1 cellular context compared by ENCODE assay signal in the genomic region with DNA sequence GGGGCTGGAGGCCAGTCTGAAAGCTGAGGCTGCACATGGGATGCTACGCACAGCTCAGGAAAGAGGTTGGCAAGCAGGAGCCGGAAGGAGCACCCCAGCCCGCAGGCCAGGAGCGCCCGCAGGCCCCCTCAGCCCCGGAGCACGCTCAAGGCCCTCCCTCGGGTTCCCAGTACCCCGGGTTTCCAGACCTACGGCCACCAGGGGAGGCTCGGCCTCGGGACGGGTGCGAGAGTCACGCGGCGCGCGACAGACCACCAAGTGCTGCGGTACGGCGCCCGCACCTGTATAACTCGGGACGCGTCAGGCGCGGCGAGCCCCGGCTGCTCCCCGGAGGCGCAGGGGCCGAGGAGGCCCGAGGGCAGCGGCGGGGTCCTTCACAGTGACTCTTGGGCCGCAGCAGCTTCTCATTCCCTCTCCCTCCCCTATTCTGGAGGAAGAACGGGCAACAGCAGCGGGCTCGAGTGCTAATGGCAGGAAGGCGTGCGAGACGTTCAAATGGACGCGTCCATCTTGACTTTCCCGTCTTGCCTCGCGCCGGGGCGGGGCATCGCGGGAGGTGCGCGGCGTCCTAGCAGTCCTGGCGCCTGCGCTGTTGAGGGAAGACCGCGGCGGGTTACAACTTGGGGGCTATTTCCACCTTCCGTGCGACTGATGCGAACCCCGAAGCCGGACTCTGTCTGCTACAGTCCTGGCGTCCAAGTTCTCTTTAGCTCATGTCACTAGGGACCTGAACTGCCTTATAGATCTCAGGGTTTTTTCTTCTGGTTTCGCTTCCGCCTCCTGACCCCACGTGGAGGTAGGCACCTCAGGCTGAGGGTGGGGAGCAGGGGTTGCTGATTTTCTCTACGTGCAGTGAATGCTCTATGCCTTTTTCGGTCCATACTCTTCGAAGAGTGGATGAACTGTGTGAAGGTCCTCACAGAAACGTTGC.
TF ChIP-seq lines count a peak whose summit lies in the region.

A gene with protein sequence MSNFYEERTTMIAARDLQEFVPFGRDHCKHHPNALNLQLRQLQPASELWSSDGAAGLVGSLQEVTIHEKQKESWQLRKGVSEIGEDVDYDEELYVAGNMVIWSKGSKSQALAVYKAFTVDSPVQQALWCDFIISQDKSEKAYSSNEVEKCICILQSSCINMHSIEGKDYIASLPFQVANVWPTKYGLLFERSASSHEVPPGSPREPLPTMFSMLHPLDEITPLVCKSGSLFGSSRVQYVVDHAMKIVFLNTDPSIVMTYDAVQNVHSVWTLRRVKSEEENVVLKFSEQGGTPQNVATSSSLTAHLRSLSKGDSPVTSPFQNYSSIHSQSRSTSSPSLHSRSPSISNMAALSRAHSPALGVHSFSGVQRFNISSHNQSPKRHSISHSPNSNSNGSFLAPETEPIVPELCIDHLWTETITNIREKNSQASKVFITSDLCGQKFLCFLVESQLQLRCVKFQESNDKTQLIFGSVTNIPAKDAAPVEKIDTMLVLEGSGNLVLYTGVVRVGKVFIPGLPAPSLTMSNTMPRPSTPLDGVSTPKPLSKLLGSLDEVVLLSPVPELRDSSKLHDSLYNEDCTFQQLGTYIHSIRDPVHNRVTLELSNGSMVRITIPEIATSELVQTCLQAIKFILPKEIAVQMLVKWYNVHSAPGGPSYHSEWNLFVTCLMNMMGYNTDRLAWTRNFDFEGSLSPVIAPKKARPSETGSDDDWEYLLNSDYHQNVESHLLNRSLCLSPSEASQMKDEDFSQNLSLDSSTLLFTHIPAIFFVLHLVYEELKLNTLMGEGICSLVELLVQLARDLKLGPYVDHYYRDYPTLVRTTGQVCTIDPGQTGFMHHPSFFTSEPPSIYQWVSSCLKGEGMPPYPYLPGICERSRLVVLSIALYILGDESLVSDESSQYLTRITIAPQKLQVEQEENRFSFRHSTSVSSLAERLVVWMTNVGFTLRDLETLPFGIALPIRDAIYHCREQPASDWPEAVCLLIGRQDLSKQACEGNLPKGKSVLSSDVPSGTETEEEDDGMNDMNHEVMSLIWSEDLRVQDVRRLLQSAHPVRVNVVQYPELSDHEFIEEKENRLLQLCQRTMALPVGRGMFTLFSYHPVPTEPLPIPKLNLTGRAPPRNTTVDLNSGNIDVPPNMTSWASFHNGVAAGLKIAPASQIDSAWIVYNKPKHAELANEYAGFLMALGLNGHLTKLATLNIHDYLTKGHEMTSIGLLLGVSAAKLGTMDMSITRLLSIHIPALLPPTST (N-terminal part only) (minus strand): TSS at position 533 of the 931 bp plus-strand sequence. CDS start 3,368 bp downstream, outside the sequence.

TF ChIP-seq in HepG2, 621 proteins besides CTCF, POLR2A, EP300 and RAD21 (continued from another document and continues in another):
- TF ChIP-seq, protein P1, sequence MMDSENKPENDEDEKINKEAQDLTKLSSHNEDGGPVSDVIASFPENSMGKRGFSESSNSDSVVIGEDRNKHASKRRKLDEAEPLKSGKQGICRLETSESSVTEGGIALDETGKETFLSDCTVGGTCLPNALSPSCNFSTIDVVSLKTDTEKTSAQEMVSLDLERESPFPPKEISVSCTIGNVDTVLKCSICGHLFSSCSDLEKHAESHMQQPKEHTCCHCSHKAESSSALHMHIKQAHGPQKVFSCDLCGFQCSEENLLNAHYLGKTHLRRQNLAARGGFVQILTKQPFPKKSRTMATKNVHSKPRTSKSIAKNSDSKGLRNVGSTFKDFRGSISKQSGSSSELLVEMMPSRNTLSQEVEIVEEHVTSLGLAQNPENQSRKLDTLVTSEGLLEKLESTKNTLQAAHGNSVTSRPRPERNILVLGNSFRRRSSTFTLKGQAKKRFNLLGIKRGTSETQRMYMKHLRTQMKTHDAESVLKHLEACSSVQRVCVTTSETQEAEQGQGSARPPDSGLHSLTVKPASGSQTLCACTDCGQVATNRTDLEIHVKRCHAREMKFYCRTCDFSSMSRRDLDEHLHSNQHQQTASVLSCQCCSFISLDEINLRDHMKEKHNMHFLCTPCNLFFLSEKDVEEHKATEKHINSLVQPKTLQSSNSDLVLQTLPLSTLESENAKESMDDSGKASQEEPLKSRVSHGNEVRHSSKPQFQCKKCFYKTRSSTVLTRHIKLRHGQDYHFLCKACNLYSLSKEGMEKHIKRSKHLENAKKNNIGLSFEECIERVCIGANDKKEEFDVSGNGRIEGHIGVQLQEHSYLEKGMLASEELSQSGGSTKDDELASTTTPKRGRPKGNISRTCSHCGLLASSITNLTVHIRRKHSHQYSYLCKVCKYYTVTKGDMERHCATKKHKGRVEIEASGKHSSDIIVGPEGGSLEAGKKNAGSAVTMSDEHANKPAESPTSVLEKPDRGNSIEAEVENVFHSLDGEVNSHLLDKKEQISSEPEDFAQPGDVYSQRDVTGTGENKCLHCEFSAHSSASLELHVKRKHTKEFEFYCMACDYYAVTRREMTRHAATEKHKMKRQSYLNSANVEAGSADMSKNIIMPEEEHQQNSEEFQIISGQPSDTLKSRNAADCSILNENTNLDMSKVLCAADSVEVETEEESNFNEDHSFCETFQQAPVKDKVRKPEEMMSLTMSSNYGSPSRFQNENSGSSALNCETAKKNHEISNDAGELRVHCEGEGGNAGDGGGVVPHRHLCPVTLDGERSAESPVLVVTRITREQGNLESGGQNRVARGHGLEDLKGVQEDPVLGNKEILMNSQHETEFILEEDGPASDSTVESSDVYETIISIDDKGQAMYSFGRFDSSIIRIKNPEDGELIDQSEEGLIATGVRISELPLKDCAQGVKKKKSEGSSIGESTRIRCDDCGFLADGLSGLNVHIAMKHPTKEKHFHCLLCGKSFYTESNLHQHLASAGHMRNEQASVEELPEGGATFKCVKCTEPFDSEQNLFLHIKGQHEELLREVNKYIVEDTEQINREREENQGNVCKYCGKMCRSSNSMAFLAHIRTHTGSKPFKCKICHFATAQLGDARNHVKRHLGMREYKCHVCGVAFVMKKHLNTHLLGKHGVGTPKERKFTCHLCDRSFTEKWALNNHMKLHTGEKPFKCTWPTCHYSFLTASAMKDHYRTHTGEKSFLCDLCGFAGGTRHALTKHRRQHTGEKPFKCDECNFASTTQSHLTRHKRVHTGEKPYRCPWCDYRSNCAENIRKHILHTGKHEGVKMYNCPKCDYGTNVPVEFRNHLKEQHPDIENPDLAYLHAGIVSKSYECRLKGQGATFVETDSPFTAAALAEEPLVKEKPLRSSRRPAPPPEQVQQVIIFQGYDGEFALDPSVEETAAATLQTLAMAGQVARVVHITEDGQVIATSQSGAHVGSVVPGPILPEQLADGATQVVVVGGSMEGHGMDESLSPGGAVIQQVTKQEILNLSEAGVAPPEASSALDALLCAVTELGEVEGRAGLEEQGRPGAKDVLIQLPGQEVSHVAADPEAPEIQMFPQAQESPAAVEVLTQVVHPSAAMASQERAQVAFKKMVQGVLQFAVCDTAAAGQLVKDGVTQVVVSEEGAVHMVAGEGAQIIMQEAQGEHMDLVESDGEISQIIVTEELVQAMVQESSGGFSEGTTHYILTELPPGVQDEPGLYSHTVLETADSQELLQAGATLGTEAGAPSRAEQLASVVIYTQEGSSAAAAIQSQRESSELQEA (CRISPR knock-in tag; IDR thresholded peaks at IDR 0.05; ENCODE audit: not compliant biosample characterization), result no peak
- TF ChIP-seq, protein P2, sequence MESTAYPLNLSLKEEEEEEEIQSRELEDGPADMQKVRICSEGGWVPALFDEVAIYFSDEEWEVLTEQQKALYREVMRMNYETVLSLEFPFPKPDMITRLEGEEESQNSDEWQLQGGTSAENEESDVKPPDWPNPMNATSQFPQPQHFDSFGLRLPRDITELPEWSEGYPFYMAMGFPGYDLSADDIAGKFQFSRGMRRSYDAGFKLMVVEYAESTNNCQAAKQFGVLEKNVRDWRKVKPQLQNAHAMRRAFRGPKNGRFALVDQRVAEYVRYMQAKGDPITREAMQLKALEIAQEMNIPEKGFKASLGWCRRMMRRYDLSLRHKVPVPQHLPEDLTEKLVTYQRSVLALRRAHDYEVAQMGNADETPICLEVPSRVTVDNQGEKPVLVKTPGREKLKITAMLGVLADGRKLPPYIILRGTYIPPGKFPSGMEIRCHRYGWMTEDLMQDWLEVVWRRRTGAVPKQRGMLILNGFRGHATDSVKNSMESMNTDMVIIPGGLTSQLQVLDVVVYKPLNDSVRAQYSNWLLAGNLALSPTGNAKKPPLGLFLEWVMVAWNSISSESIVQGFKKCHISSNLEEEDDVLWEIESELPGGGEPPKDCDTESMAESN (CRISPR knock-in tag; conservative IDR thresholded peaks at IDR 0.05), result peak; percentile 89; the same call in 1 of the 2 replicates
- TF ChIP-seq, protein P3, sequence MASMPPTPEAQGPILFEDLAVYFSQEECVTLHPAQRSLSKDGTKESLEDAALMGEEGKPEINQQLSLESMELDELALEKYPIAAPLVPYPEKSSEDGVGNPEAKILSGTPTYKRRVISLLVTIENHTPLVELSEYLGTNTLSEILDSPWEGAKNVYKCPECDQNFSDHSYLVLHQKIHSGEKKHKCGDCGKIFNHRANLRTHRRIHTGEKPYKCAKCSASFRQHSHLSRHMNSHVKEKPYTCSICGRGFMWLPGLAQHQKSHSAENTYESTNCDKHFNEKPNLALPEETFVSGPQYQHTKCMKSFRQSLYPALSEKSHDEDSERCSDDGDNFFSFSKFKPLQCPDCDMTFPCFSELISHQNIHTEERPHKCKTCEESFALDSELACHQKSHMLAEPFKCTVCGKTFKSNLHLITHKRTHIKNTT (CRISPR knock-in tag; IDR thresholded peaks at IDR 0.05), result no peak
- TF ChIP-seq ARHGAP35 (CRISPR knock-in tag; IDR thresholded peaks at IDR 0.05; ENCODE audit: borderline replicate concordance) (peak; percentile 77), MIER2 (CRISPR knock-in tag; IDR thresholded peaks at IDR 0.05) (no peak), ZNF703 (CRISPR knock-in tag; IDR thresholded peaks at IDR 0.05; ENCODE audit: borderline replicate concordance) (0 out of 2 replicates have a peak, but pooled peaks have one; percentile 13), NCOA2 (CRISPR knock-in tag; IDR thresholded peaks at IDR 0.05) (no peak; the same call in 1 of the 2 replicates), RCOR2 (CRISPR knock-in tag; IDR thresholded peaks at IDR 0.05) (peak; percentile 23; the same call in 1 of the 2 replicates), ZNF546 (CRISPR knock-in tag; conservative IDR thresholded peaks at IDR 0.05) (0 out of 2 replicates have a peak, but pooled peaks have one; percentile 24), KLF15 (CRISPR knock-in tag; IDR thresholded peaks at IDR 0.05; ENCODE audit: borderline replicate concordance) (0 out of 2 replicates have a peak, but pooled peaks have one; percentile 46), CAMTA2 (CRISPR knock-in tag; IDR thresholded peaks at IDR 0.05; ENCODE audit: borderline replicate concordance) (peak; percentile 94; the same call in 1 of the 2 replicates)
- TF ChIP-seq, protein P4, sequence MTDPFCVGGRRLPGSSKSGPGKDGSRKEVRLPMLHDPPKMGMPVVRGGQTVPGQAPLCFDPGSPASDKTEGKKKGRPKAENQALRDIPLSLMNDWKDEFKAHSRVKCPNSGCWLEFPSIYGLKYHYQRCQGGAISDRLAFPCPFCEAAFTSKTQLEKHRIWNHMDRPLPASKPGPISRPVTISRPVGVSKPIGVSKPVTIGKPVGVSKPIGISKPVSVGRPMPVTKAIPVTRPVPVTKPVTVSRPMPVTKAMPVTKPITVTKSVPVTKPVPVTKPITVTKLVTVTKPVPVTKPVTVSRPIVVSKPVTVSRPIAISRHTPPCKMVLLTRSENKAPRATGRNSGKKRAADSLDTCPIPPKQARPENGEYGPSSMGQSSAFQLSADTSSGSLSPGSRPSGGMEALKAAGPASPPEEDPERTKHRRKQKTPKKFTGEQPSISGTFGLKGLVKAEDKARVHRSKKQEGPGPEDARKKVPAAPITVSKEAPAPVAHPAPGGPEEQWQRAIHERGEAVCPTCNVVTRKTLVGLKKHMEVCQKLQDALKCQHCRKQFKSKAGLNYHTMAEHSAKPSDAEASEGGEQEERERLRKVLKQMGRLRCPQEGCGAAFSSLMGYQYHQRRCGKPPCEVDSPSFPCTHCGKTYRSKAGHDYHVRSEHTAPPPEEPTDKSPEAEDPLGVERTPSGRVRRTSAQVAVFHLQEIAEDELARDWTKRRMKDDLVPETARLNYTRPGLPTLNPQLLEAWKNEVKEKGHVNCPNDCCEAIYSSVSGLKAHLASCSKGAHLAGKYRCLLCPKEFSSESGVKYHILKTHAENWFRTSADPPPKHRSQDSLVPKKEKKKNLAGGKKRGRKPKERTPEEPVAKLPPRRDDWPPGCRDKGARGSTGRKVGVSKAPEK (CRISPR knock-in tag; IDR thresholded peaks at IDR 0.05; ENCODE audit: borderline replicate concordance), result peak; percentile 90; the same call in 1 of the 2 replicates
- TF ChIP-seq, protein P5, sequence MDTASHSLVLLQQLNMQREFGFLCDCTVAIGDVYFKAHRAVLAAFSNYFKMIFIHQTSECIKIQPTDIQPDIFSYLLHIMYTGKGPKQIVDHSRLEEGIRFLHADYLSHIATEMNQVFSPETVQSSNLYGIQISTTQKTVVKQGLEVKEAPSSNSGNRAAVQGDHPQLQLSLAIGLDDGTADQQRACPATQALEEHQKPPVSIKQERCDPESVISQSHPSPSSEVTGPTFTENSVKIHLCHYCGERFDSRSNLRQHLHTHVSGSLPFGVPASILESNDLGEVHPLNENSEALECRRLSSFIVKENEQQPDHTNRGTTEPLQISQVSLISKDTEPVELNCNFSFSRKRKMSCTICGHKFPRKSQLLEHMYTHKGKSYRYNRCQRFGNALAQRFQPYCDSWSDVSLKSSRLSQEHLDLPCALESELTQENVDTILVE (CRISPR knock-in tag; IDR thresholded peaks at IDR 0.05), result peak; percentile 83
- TF ChIP-seq, protein P6, sequence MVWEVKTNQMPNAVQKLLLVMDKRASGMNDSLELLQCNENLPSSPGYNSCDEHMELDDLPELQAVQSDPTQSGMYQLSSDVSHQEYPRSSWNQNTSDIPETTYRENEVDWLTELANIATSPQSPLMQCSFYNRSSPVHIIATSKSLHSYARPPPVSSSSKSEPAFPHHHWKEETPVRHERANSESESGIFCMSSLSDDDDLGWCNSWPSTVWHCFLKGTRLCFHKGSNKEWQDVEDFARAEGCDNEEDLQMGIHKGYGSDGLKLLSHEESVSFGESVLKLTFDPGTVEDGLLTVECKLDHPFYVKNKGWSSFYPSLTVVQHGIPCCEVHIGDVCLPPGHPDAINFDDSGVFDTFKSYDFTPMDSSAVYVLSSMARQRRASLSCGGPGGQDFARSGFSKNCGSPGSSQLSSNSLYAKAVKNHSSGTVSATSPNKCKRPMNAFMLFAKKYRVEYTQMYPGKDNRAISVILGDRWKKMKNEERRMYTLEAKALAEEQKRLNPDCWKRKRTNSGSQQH (CRISPR knock-in tag; IDR thresholded peaks at IDR 0.05; ENCODE audit: low read depth), result peak; percentile 97
- TF ChIP-seq, protein P7, sequence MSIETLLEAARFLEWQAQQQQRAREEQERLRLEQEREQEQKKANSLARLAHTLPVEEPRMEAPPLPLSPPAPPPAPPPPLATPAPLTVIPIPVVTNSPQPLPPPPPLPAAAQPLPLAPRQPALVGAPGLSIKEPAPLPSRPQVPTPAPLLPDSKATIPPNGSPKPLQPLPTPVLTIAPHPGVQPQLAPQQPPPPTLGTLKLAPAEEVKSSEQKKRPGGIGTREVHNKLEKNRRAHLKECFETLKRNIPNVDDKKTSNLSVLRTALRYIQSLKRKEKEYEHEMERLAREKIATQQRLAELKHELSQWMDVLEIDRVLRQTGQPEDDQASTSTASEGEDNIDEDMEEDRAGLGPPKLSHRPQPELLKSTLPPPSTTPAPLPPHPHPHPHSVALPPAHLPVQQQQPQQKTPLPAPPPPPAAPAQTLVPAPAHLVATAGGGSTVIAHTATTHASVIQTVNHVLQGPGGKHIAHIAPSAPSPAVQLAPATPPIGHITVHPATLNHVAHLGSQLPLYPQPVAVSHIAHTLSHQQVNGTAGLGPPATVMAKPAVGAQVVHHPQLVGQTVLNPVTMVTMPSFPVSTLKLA (IDR thresholded peaks at IDR 0.05), result no peak; the same call in none of the 2 replicates
